Comparison of ENCODE assay signal across 32 cellular contexts in the genomic region with DNA sequence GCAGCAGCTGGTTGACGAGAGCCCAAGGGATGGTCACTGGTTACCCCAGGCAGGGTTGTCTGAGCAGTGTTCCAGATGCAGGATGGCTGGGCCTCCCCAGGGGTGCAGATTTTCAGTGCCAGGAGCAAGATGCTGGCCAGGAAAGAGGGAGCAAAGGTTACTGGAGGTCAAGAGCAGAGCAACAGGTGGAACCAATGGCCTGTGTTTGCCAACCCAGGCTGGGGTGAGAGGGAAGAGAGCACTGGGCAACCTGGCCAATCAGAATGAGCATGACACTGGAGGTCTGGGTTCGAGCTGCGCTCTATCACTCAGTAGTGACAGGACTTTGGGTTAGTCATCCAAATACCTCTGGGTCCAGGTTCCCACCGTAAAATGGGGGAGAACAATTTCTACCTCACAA.
"Had no signal": no experiment of that assay in that cellular context is flagged by ENCODE, and none has a peak within 500 bp of the region (broad histone marks: within the 10 kb centered on the region; RNA-seq: fewer than 3 reads in every experiment).

No MANE protein-coding gene starts in this region.

- H3K27me3 ChIP-seq: adrenal gland, body of pancreas, colonic mucosa had no signal

- H3K9me3 Mint-ChIP-seq: activated naive CD4-positive, alpha-beta T cell treated with anti-CD3 and anti-CD28 coated beads for 36 hours; activated naive CD4-positive, alpha-beta T cell treated with anti-CD3 and anti-CD28 coated beads, Interleukin-2, amount 50 U/mL, for 24 hours; activated T-helper 2 cell treated with anti-CD3 and anti-CD28 coated beads, Interferon-gamma antibody, Interleukin-2, Interleukin-4, amounts not matched to agents 10 μg/mL and 5 μg/mL and 100 μg/mL, durations not matched to agents 14 hours and 24 hours and 36 hours had no signal

- H3K27ac ChIP-seq: adrenal gland, body of pancreas, cardiac muscle cell, colonic mucosa, WERI-Rb-1 had no signal

- H3K27ac Mint-ChIP-seq: activated B cell treated with CpG ODN at 0.5 μM for 24 hours; activated CD4-positive, alpha-beta memory T cell treated with anti-CD3 and anti-CD28 coated beads for 36 hours; activated CD8-positive, alpha-beta memory T cell treated with anti-CD3 and anti-CD28 coated beads, Interleukin-2, amount 10 ng/mL, durations not matched to agents 7 days and 5 days; activated CD8-positive, alpha-beta T cell treated with anti-CD3 and anti-CD28 coated beads, Interleukin-2, amount 10 ng/mL, durations not matched to agents 7 days and 5 days; activated naive CD4-positive, alpha-beta T cell treated with anti-CD3 and anti-CD28 coated beads for 36 hours; activated naive CD4-positive, alpha-beta T cell treated with anti-CD3 and anti-CD28 coated beads, Interleukin-2, amount 50 U/mL, for 24 hours; activated naive CD8-positive, alpha-beta T cell treated with anti-CD3 and anti-CD28 coated beads for 36 hours; activated naive CD8-positive, alpha-beta T cell treated with anti-CD3 and anti-CD28 coated beads, Interleukin-2, amount 50 U/mL, for 24 hours; activated T-helper 1 cell treated with anti-CD3 and anti-CD28 coated beads, Interleukin-12 subunit alpha, Interleukin-12 subunit beta, Interleukin-2, Interleukin-4 antibody, amounts not matched to agents 30 ng/mL and 10 ng/mL and 1 ng/mL, durations not matched to agents 14 hours and 24 hours and 36 hours; activated T-helper 2 cell treated with anti-CD3 and anti-CD28 coated beads, Interferon-gamma antibody, Interleukin-2, Interleukin-4, amounts not matched to agents 10 μg/mL and 5 μg/mL and 100 μg/mL, durations not matched to agents 14 hours and 24 hours and 36 hours; T-helper 17 cell; T-helper 2 cell treated with Interferon-gamma antibody and Interleukin-4, amounts not matched to agents 5 μg/mL and 100 μg/mL, for 36 hours had no signal

- H3K36me3 Mint-ChIP-seq: activated CD4-positive, alpha-beta memory T cell treated with anti-CD3 and anti-CD28 coated beads for 36 hours; activated CD8-positive, alpha-beta memory T cell treated with anti-CD3 and anti-CD28 coated beads, Interleukin-2, amount 10 ng/mL, durations not matched to agents 7 days and 5 days; activated naive CD8-positive, alpha-beta T cell treated with anti-CD3 and anti-CD28 coated beads for 36 hours had no signal

- H3K4me3 Mint-ChIP-seq: activated B cell treated with CpG ODN at 0.5 μM for 24 hours; activated CD4-positive, alpha-beta memory T cell treated with anti-CD3 and anti-CD28 coated beads for 36 hours; activated CD8-positive, alpha-beta memory T cell treated with anti-CD3 and anti-CD28 coated beads, Interleukin-2, amount 10 ng/mL, durations not matched to agents 7 days and 5 days; activated CD8-positive, alpha-beta T cell treated with anti-CD3 and anti-CD28 coated beads, Interleukin-2, amount 10 ng/mL, durations not matched to agents 7 days and 5 days; activated naive CD4-positive, alpha-beta T cell treated with anti-CD3 and anti-CD28 coated beads for 36 hours; activated naive CD4-positive, alpha-beta T cell treated with anti-CD3 and anti-CD28 coated beads, Interleukin-2, amount 50 U/mL, for 24 hours; activated naive CD8-positive, alpha-beta T cell treated with anti-CD3 and anti-CD28 coated beads for 36 hours; activated naive CD8-positive, alpha-beta T cell treated with anti-CD3 and anti-CD28 coated beads, Interleukin-2, amount 50 U/mL, for 24 hours; activated T-helper 1 cell treated with anti-CD3 and anti-CD28 coated beads, Interleukin-12 subunit alpha, Interleukin-12 subunit beta, Interleukin-2, Interleukin-4 antibody, amounts not matched to agents 30 ng/mL and 10 ng/mL and 1 ng/mL, durations not matched to agents 14 hours and 24 hours and 36 hours; T-helper 17 cell; T-helper 2 cell treated with Interferon-gamma antibody and Interleukin-4, amounts not matched to agents 5 μg/mL and 100 μg/mL, for 36 hours had no signal

- H3K4me3 ChIP-seq: adrenal gland, body of pancreas, cardiac muscle cell, colonic mucosa had no signal

- H3K27me3 Mint-ChIP-seq: activated CD4-positive, alpha-beta memory T cell treated with anti-CD3 and anti-CD28 coated beads for 36 hours; activated naive CD4-positive, alpha-beta T cell treated with anti-CD3 and anti-CD28 coated beads, Interleukin-2, amount 50 U/mL, for 24 hours; activated naive CD8-positive, alpha-beta T cell treated with anti-CD3 and anti-CD28 coated beads for 36 hours had no signal

- H3K4me1 Mint-ChIP-seq: activated B cell treated with CpG ODN at 0.5 μM for 24 hours; activated CD8-positive, alpha-beta memory T cell treated with anti-CD3 and anti-CD28 coated beads, Interleukin-2, amount 10 ng/mL, durations not matched to agents 7 days and 5 days; activated naive CD4-positive, alpha-beta T cell treated with anti-CD3 and anti-CD28 coated beads, Interleukin-2, amount 50 U/mL, for 24 hours; activated naive CD8-positive, alpha-beta T cell treated with anti-CD3 and anti-CD28 coated beads for 36 hours; activated naive CD8-positive, alpha-beta T cell treated with anti-CD3 and anti-CD28 coated beads, Interleukin-2, amount 50 U/mL, for 24 hours had no signal

- H3K9me3 ChIP-seq: adrenal gland, colonic mucosa had no signal

- ATAC-seq: activated CD4-positive, CD25-positive, alpha-beta regulatory T cell treated with anti-CD3 and anti-CD28 coated beads, Interleukin-2, amount 50 U/mL, for 24 hours; activated CD8-positive, alpha-beta memory T cell treated with anti-CD3 and anti-CD28 coated beads, Interleukin-2, amount 10 ng/mL, durations not matched to agents 7 days and 5 days; activated CD8-positive, alpha-beta T cell treated with anti-CD3 and anti-CD28 coated beads, Interleukin-2, amount 10 ng/mL, durations not matched to agents 7 days and 5 days; activated naive CD8-positive, alpha-beta T cell treated with anti-CD3 and anti-CD28 coated beads, Interleukin-2, amount 50 U/mL, for 24 hours; body of pancreas; esophagus mucosa; T-helper 17 cell had no signal

- DNase-seq: activated B cell treated with CpG ODN at 0.5 μM for 24 hours; activated CD4-positive, alpha-beta memory T cell treated with anti-CD3 and anti-CD28 coated beads for 36 hours; activated CD4-positive, alpha-beta T cell treated with anti-CD3 and anti-CD28 coated beads for 48 hours; activated CD8-positive, alpha-beta memory T cell treated with anti-CD3 and anti-CD28 coated beads, Interleukin-2, amount 10 ng/mL, durations not matched to agents 7 days and 5 days; activated CD8-positive, alpha-beta memory T cell treated with anti-CD3 and anti-CD28 coated beads, Interleukin-2, amount 50 U/mL, for 4 hours; activated CD8-positive, alpha-beta T cell treated with anti-CD3 and anti-CD28 coated beads, Interleukin-2, amount 10 ng/mL, durations not matched to agents 7 days and 5 days; activated effector memory CD4-positive, alpha-beta T cell treated with anti-CD3 and anti-CD28 coated beads, Interleukin-2, amount 50 U/mL, for 16 hours; activated naive CD4-positive, alpha-beta T cell treated with anti-CD3 and anti-CD28 coated beads for 36 hours; activated naive CD8-positive, alpha-beta T cell treated with anti-CD3 and anti-CD28 coated beads for 36 hours; activated naive CD8-positive, alpha-beta T cell treated with anti-CD3 and anti-CD28 coated beads, Interleukin-2, amount 50 U/mL, for 24 hours; activated T-cell treated with anti-CD3 and anti-CD28 coated beads, Interleukin-2, amount 50 U/mL, for 1 hour; activated T-cell treated with anti-CD3 and anti-CD28 coated beads, Interleukin-2, amount 50 U/mL, for 48 hours; adrenal gland; amygdala; body of pancreas; central memory CD4-positive, alpha-beta T cell; cerebellar nuclear complex; colonic mucosa; effector CD8-positive, alpha-beta T cell; foreskin fibroblast; head of caudate nucleus; T-helper 1 cell; T-helper 17 cell; T1000; WERI-Rb-1 had no signal

- H3K36me3 ChIP-seq: adrenal gland, cardiac muscle cell, colonic mucosa, WERI-Rb-1 had no signal

- H3K4me1 ChIP-seq: adrenal gland, body of pancreas, colonic mucosa had no signal
